ENCODE assay signal across 12 cellular contexts in genomic region chr12:1575799-1576401, GRCh38. TPM values are rescaled to one million over a fixed set of nuclear protein-coding genes. Genes with fewer than 3 reads are reported as not detected.
DNase-seq lines count a peak whose midpoint lies in the region; ATAC-seq, FAIRE-seq and TF ChIP-seq lines count a peak whose summit lies in the region.
"Had no signal": no experiment of that assay in that cellular context is flagged by ENCODE, and none has a peak within 500 bp of the region (broad histone marks: within the 10 kb centered on the region; RNA-seq: fewer than 3 reads in every experiment).

No MANE protein-coding gene starts in this region.

- H3K27me3 ChIP-seq in Karpas-422 (ENCODE audit: low read length) (no peaks in the 10 kb centered on the region), suprapubic skin (no peaks in the 10 kb centered on the region)

- H3K27ac Mint-ChIP-seq in brain = peak overlapping the region in 4 of 5 experiments; percentile 18 to 81 (median 66)

- H3K9me3 ChIP-seq in Karpas-422 (ENCODE audit: low read length) = no peaks in the 10 kb centered on the region
- H3K9me3 ChIP-seq in kidney (ENCODE audit: control insufficient read depth in 1 of 2, low read length in 2 of 2) = no peaks in the 10 kb centered on the region
- no peaks in the 10 kb centered on the region for H3K9me3 ChIP-seq in suprapubic skin

- H3K9me2 ChIP-seq in Karpas-422 (replicated peaks; ENCODE audit: insufficient read depth, low read length) = no peaks in the 10 kb centered on the region

- no peak for TF ChIP-seq EP300 in suprapubic skin (IDR thresholded peaks at IDR 0.05)

- H3K9ac ChIP-seq in Karpas-422 (ENCODE audit: low read length) (peak overlapping the region; percentile 63), kidney (ENCODE audit: low read length in 2 of 2) (no peak overlapping the region)

- H2AFZ ChIP-seq in Karpas-422 (ENCODE audit: low read length) = peak overlapping the region; percentile 44; the same call in 1 of the 2 replicates

- peaks cover 4% of the 10 kb centered on the region for H3K36me3 Mint-ChIP-seq in brain

- no peaks in the 10 kb centered on the region for H3K36me3 ChIP-seq in Karpas-422 (ENCODE audit: insufficient read depth, low read length)
- no peaks in the 10 kb centered on the region for H3K36me3 ChIP-seq in kidney (ENCODE audit: control insufficient read depth in 1 of 2, insufficient read depth in 2 of 2, low read length in 2 of 2)
- H3K36me3 ChIP-seq in suprapubic skin = no peaks in the 10 kb centered on the region

- intact Hi-C loops in kidney (cut with DNase I) = no loop called here

- WGBS in suprapubic skin = 31% methylated on average over 9 of the region's 12 CpGs

- DNase-seq in Karpas-422 (peak; percentile 73), kidney (no peak), suprapubic skin (ENCODE audit: low spot score in 2 of 2) (no peak), ureter (ENCODE audit: low spot score) (no peak), NCI-H1105 treated with DMSO at 0.1 percent for 48 hours (lab: John Stamatoyannopoulos, UW) (no peak)
- DNase-seq in activated CD4-positive, CD25-positive, alpha-beta regulatory T cell treated with anti-CD3 and anti-CD28 coated beads, Interleukin-2, amount 50 U/mL, for 72 hours = no peak
- DNase-seq: activated effector memory CD4-positive, alpha-beta T cell treated with anti-CD3 and anti-CD28 coated beads, Interleukin-2, amount 50 U/mL, for 16 hours; naive B cell; NCI-H1930 had no signal

- peak overlapping the region; percentile 82 for H3K4me2 ChIP-seq in Karpas-422 (ENCODE audit: low read depth, low read length, poor library complexity, severe bottlenecking)

- H3K4me1 ChIP-seq in Karpas-422 (ENCODE audit: low read length) (peaks cover 35% of the 10 kb centered on the region), kidney (ENCODE audit: control insufficient read depth in 1 of 2, insufficient read depth in 1 of 2, low read depth in 1 of 2, low read length in 2 of 2) (peaks cover 5 to 20% of the 10 kb centered on the region in 2 donors), suprapubic skin (peaks cover 13% of the 10 kb centered on the region)

- H3K27ac ChIP-seq in Karpas-422 (ENCODE audit: low read length) = peak overlapping the region; percentile 74
- H3K27ac ChIP-seq in kidney (ENCODE audit: low read depth in 2 of 2, low read length in 2 of 2) = peak overlapping the region; percentile 40 to 79
- H3K27ac ChIP-seq in suprapubic skin = peak overlapping the region; percentile 59

- no peaks in the 10 kb centered on the region for H3K79me2 ChIP-seq in Karpas-422 (ENCODE audit: low read length)

- no peak overlapping the region for H3K4me3 Mint-ChIP-seq in brain

- no peak for TF ChIP-seq CTCF in brain (conservative IDR thresholded peaks at IDR 0.05)
- no peak for TF ChIP-seq CTCF in kidney (IDR thresholded peaks at IDR 0.05; ENCODE audit: borderline replicate concordance, extremely low read depth, insufficient read depth)
- TF ChIP-seq CTCF in suprapubic skin (IDR thresholded peaks at IDR 0.05) = no peak

- no peaks in the 10 kb centered on the region for H3K9me3 Mint-ChIP-seq in brain

- peak overlapping the region; percentile 67 for H3K4me3 ChIP-seq in Karpas-422 (ENCODE audit: low read length)
- H3K4me3 ChIP-seq in kidney (ENCODE audit: low read length in 2 of 2) = peak overlapping the region in 1 of 2 donors; percentile 20
- H3K4me3 ChIP-seq in suprapubic skin = peak overlapping the region; percentile 0

- ATAC-seq in activated CD4-positive, CD25-positive, alpha-beta regulatory T cell treated with anti-CD3 and anti-CD28 coated beads, Interleukin-2, amount 50 U/mL, for 24 hours = no peak

- no peaks in the 10 kb centered on the region for H4K20me1 ChIP-seq in Karpas-422 (ENCODE audit: insufficient read depth, low read depth, low read length)

- peaks cover 47% of the 10 kb centered on the region for H3K4me1 Mint-ChIP-seq in brain

- no peak for FAIRE-seq in kidney (lab: Jason Lieb, UNC)
- FAIRE-seq: G401.6 had no signal

- no peak for TF ChIP-seq POLR2A in suprapubic skin (IDR thresholded peaks at IDR 0.05)

- no peaks in the 10 kb centered on the region for H3K27me3 Mint-ChIP-seq in brain

RNA-seq across cellular contexts. Expression of gene FBXL14, which starts 18.5 kb away (rescaled TPM):
- total RNA-seq in Karpas-422 (2014; rRNA removed; shearing (Covaris generic); ENCODE audit: low replicate concordance) = 29.0 and 62.5 TPM in 2 replicates
- polyA plus RNA-seq in brain (ENCODE audit: insufficient read depth, low read depth, low replicate concordance) (9.3 TPM), kidney (ENCODE audit: insufficient read depth, low read depth, low replicate concordance) (5.3 TPM)
- total RNA-seq in kidney (17.9 TPM), suprapubic skin (10 to 100 TPM in 1 of 4 donors, 1 to 10 TPM in 3; 5.4 to 12.4 (median 7.6) TPM), ureter (12.8 TPM)

RNA-seq across cellular contexts. Expression of gene WNT5B, which starts 53.1 kb away (rescaled TPM):
- total RNA-seq in Karpas-422 (2014; rRNA removed; shearing (Covaris generic); ENCODE audit: low replicate concordance) = not detected in 2 replicates
- polyA plus RNA-seq in brain (ENCODE audit: insufficient read depth, low read depth, low replicate concordance) (4.1 TPM), kidney (ENCODE audit: insufficient read depth, low read depth, low replicate concordance) (3.4 TPM)
- total RNA-seq in kidney (4.8 TPM), suprapubic skin (10 to 100 TPM in 1 of 4 donors, 1 to 10 TPM in 3; 7.3 to 12.8 (median 8.3) TPM), ureter (7.2 TPM)
